ENCODE assay signal across 9 cellular contexts in genomic region chr17:58085039-58085715, GRCh38. TPM values are rescaled to one million over a fixed set of nuclear protein-coding genes. Genes with fewer than 3 reads are reported as not detected.
A peak's percentile ranks its signal among the peaks of the same experiment; 100 is the strongest.
DNase-seq lines count a peak whose midpoint lies in the region; ATAC-seq and TF ChIP-seq lines count a peak whose summit lies in the region.
"Had no signal": no experiment of that assay in that cellular context is flagged by ENCODE, and none has a peak within 500 bp of the region (broad histone marks: within the 10 kb centered on the region; RNA-seq: fewer than 3 reads in every experiment).

No MANE protein-coding gene starts in this region.

- no peak overlapping the region for H2AFZ ChIP-seq in SU-DHL-6 (ENCODE audit: low read depth, low read length, severe bottlenecking)

- H3K4me3 ChIP-seq in GM06990 (replicated peaks; ENCODE audit: low read depth, low read length) (peak overlapping the region; percentile 90), SU-DHL-6 (ENCODE audit: insufficient read depth, low read length, poor library complexity, severe bottlenecking) (no peak overlapping the region), fibroblast of mammary gland (ENCODE audit: control insufficient read depth, low read depth, low read length) (peak overlapping the region; percentile 88), sigmoid colon (peak overlapping the region in 3 of 4 donors; percentile 80 to 99 (median 98))

- H3K4me2 ChIP-seq in SU-DHL-6 (ENCODE audit: low read depth, low read length, poor library complexity, severe bottlenecking), result peak overlapping the region; percentile 66

- H3K27ac ChIP-seq in SU-DHL-6 (ENCODE audit: low read depth, low read length) (no peak overlapping the region), sigmoid colon (peak overlapping the region; percentile 93 to 99 (median 98))

- no peak for TF ChIP-seq POLR2A in sigmoid colon (IDR thresholded peaks at IDR 0.05)

- DNase-seq in GM06990 (ENCODE audit: extremely low read depth, insufficient read length) (no peak), fibroblast of mammary gland (ENCODE audit: low read depth) (no peak), sigmoid colon (no peak), superior temporal gyrus (ENCODE audit: extremely low spot score) (no peak)

- TF ChIP-seq EP300 in sigmoid colon (IDR thresholded peaks at IDR 0.05), result no peak

- intact Hi-C loops in sigmoid colon (cut with DNase I), result loop anchor here (10.0 kb wide), 1 partner anchor 970 kb away; no protein-coding TSS in a partner anchor

- peaks cover 0 to 60% (median 50%) of the 10 kb centered on the region in 4 donors for H3K4me1 ChIP-seq in sigmoid colon

- H3K36me3 ChIP-seq in GM06990 (ENCODE audit: control insufficient read depth, insufficient read depth, low read length) (peaks cover 22% of the 10 kb centered on the region), SU-DHL-6 (ENCODE audit: low read length) (no peaks in the 10 kb centered on the region), sigmoid colon (peaks cover 13 to 32% (median 20%) of the 10 kb centered on the region in 4 donors)

- no peak for TF ChIP-seq CTCF in GM06990 (IDR thresholded peaks at IDR 0.05; ENCODE audit: insufficient read depth, low read length, poor library complexity, severe bottlenecking)
- no peak for TF ChIP-seq CTCF in SU-DHL-6 (IDR thresholded peaks at IDR 0.05; ENCODE audit: insufficient read depth, low read length, poor library complexity, severe bottlenecking)
- no peak for TF ChIP-seq CTCF in fibroblast of mammary gland (conservative IDR thresholded peaks at IDR 0.05; ENCODE audit: control insufficient read depth, insufficient read depth, low read depth, low read length)
- no peak for TF ChIP-seq CTCF in sigmoid colon (IDR thresholded peaks at IDR 0.05)

- no peaks in the 10 kb centered on the region for H3K9me2 ChIP-seq in SU-DHL-6 (replicated peaks; ENCODE audit: insufficient read depth, low read length)

- H3K79me2 ChIP-seq in SU-DHL-6 (ENCODE audit: insufficient read depth, low read length), result peaks cover 51% of the 10 kb centered on the region

- 0 out of 2 replicates have a peak, but pooled peaks cover 7% of the 10 kb centered on the region for H3F3A ChIP-seq in SU-DHL-6 (ENCODE audit: insufficient read depth)

- peaks cover 21% of the 10 kb centered on the region for H4K20me1 ChIP-seq in SU-DHL-6 (ENCODE audit: low read depth, low read length)

- no peak for ATAC-seq in GM19395 (IDR thresholded peaks at IDR 0.05; ENCODE audit: unreplicated experiment)
- no peak for ATAC-seq in HG03280 (IDR thresholded peaks at IDR 0.05; ENCODE audit: unreplicated experiment)
- no peak for ATAC-seq in GM21528 (IDR thresholded peaks at IDR 0.05; ENCODE audit: low FRiP score, unreplicated experiment)
- ATAC-seq: activated CD4-positive, CD25-positive, alpha-beta regulatory T cell treated with anti-CD3 and anti-CD28 coated beads, Interleukin-2, amount 50 U/mL, for 24 hours had no signal

- no peak overlapping the region for H3K9ac ChIP-seq in SU-DHL-6 (ENCODE audit: low read length)

- WGBS in sigmoid colon, 2 donors, result 53 to 70% methylated on average over 8 of the region's 8 CpGs

- H3K27me3 ChIP-seq in GM06990 (replicated peaks; ENCODE audit: control insufficient read depth, insufficient read depth, low read length) (no peaks in the 10 kb centered on the region), SU-DHL-6 (ENCODE audit: low read length) (no peaks in the 10 kb centered on the region), sigmoid colon (no peaks in the 10 kb centered on the region)

- H3K9me3 ChIP-seq in SU-DHL-6 (ENCODE audit: insufficient read depth, low read length) (no peaks in the 10 kb centered on the region), sigmoid colon (no peaks in the 10 kb centered on the region)

RNA-seq across cellular contexts. Expression of gene DYNLL2, which starts 2.0 kb away (rescaled TPM):
- total RNA-seq in sigmoid colon, result 10 to 100 TPM; 19.4 to 28.9 (median 22.8) TPM
- polyA plus RNA-seq in sigmoid colon, result 10 to 100 TPM; 26.4 to 44.9 (median 32.1) TPM
